2 cellular contexts compared by ENCODE assay signal in genomic region chr12:49883065-49883464, GRCh38.
TF ChIP-seq lines count a peak whose summit lies in the region.

No MANE protein-coding gene starts in this region.

TF ChIP-seq in SK-N-SH treated with all-trans-retinoic acid at 6 μM for 48 hours, 23 proteins besides CTCF, POLR2A, EP300 and RAD21 (continued from another document):
- TF ChIP-seq CREB5 (CRISPR knock-in tag; IDR thresholded peaks at IDR 0.05; ENCODE audit: low read depth): no peak
- TF ChIP-seq ESRRG (CRISPR knock-in tag; IDR thresholded peaks at IDR 0.05): no peak
- TF ChIP-seq POU6F1 (CRISPR knock-in tag; IDR thresholded peaks at IDR 0.05; ENCODE audit: borderline replicate concordance, low read depth): no peak
- TF ChIP-seq PPARA (CRISPR knock-in tag; IDR thresholded peaks at IDR 0.05; ENCODE audit: borderline replicate concordance): no peak
- TF ChIP-seq ZNF8 (CRISPR knock-in tag; IDR thresholded peaks at IDR 0.05): no peak
- no peak for TF ChIP-seq TCF4 (CRISPR knock-in tag; IDR thresholded peaks at IDR 0.05; ENCODE audit: borderline replicate concordance)
- no peak for TF ChIP-seq OSR1 (CRISPR knock-in tag; IDR thresholded peaks at IDR 0.05)
- TF ChIP-seq ARNTL (CRISPR knock-in tag; IDR thresholded peaks at IDR 0.05; ENCODE audit: borderline replicate concordance, low read depth): no peak
- TF ChIP-seq CSRNP3 (CRISPR knock-in tag; IDR thresholded peaks at IDR 0.05): no peak
- no peak for TF ChIP-seq SNAI2 (CRISPR knock-in tag; IDR thresholded peaks at IDR 0.05)
TF ChIP-seq in SK-N-SH treated with all-trans-retinoic acid at 6 μM for 48 hours: peak in this region for 0.

TF ChIP-seq in SK-N-SH, 30 proteins besides CTCF, POLR2A, EP300 and RAD21 (continued from another document):
- TF ChIP-seq IRF3 (IDR thresholded peaks at IDR 0.05; ENCODE audit: low read depth, low read length) (no peak), MXI1 (IDR thresholded peaks at IDR 0.05; ENCODE audit: low read depth, low read length) (no peak), ELF1 (IDR thresholded peaks at IDR 0.05) (no peak), RFX5 (IDR thresholded peaks at IDR 0.05; ENCODE audit: low read length) (no peak), ZBTB33 (IDR thresholded peaks at IDR 0.05; ENCODE audit: borderline replicate concordance, low read depth) (no peak), PBX3 (IDR thresholded peaks at IDR 0.05) (no peak), SIN3A (IDR thresholded peaks at IDR 0.05; ENCODE audit: borderline replicate concordance, low read depth, low read length) (no peak), TCF12 (IDR thresholded peaks at IDR 0.05) (no peak), POLR2AphosphoS5 (IDR thresholded peaks at IDR 0.05; ENCODE audit: low read depth, low read length) (no peak), MAX (IDR thresholded peaks at IDR 0.05; ENCODE audit: low read depth) (no peak), NFIC (IDR thresholded peaks at IDR 0.05; ENCODE audit: borderline replicate concordance) (no peak)
